In the genomic region with DNA sequence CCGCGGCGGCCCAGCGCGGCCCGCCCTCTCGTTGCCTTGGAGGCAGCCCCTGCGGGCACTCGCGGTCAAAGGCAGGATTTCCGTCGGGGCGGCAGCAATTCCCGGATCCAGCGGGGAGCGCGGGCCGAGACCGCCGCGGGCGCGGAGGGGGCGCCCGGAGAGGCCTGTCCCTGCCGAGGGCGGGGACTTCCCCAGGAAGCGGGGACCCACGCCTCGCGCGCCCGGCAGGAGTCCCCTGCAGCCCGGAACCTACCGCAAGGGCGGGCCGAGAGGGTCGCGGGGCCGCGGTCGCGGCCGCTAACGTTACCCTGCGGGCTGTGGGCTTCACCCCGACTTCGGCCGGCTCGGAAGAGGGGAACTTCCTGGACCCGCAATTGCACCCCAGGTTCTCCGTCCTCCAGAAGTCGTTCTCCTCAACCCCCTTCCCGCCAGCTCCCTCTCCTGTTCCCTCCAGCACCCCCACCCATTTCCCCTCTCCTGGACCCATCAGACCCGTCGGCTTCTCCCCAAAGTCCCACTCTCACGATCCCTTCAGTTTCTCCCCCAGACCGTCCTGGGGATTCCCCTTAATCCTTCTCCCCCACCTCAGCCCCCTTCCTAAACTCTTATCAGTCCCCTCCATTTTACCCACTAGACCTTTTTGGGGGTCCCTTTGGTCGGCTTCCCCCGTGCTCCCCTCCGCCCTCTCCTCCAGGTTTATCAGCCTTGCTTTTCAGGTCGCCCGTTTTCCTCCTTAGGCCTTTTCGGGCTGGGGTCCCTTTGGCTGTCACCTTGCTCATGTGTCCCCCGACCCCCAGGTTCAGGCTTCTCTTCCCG, we compare ENCODE assay signal across 8 cellular contexts. TPM values are rescaled to one million over a fixed set of nuclear protein-coding genes. Genes with fewer than 3 reads are reported as not detected.
DNase-seq lines count a peak whose midpoint lies in the region; ATAC-seq and TF ChIP-seq lines count a peak whose summit lies in the region.

No MANE protein-coding gene starts in this region.

- no peak for TF ChIP-seq POLR2A in transverse colon (IDR thresholded peaks at IDR 0.05)

- H3K27me3 ChIP-seq in ectodermal cell (ENCODE audit: control insufficient read depth, insufficient read depth, low read length, poor library complexity, severe bottlenecking) (peaks cover 37% of the 10 kb centered on the region), transverse colon (peaks cover 31% of the 10 kb centered on the region)

- no peaks in the 10 kb centered on the region for H3K9me3 ChIP-seq in ectodermal cell (ENCODE audit: control insufficient read depth, low read length)
- H3K9me3 ChIP-seq in mucosa of descending colon, result no peaks in the 10 kb centered on the region
- no peaks in the 10 kb centered on the region for H3K9me3 ChIP-seq in transverse colon

- 17 to 18% methylated on average over 66 of the region's 66 CpGs for WGBS in ectodermal cell, 2 experiments
- WGBS in transverse colon (ENCODE audit: low coverage in 1 of 2), 2 donors, result 8 to 40% methylated on average over 10 to 44 of the region's 66 CpGs

- TF ChIP-seq EP300 in transverse colon (IDR thresholded peaks at IDR 0.05; ENCODE audit: low read depth), result no peak

- peak; percentile 52 for ATAC-seq in mucosa of descending colon

- H3K4me1 ChIP-seq in ectodermal cell (ENCODE audit: control insufficient read depth, insufficient read depth, low read length) (no peaks in the 10 kb centered on the region), mucosa of descending colon (ENCODE audit: low read depth) (peaks cover 4% of the 10 kb centered on the region), transverse colon (peaks cover 0 to 31% (median 19%) of the 10 kb centered on the region in 4 donors)

- in situ Hi-C loops in transverse colon (cut with MboI; ENCODE audit: low pct_ligation_motif_present in 1 of 4, low pct_unique_long_range_greater_than_20kb in 1 of 4, low sequenced_read_pairs in 3 of 4), result no loop called here

- 0 out of 2 replicates have a peak, but pooled peaks have one; percentile 4 for TF ChIP-seq CTCF in GM12874 (IDR thresholded peaks at IDR 0.05; ENCODE audit: insufficient read depth, low read depth, low read length)
- no peak for TF ChIP-seq CTCF in mucosa of descending colon (IDR thresholded peaks at IDR 0.05)
- no peak for TF ChIP-seq CTCF in transverse colon (IDR thresholded peaks at IDR 0.05)

- H3K36me3 ChIP-seq in ectodermal cell (ENCODE audit: control insufficient read depth, insufficient read depth, low read length) (no peaks in the 10 kb centered on the region), mucosa of descending colon (ENCODE audit: low read depth) (no peaks in the 10 kb centered on the region), transverse colon (no peaks in the 10 kb centered on the region)

- H3K4me3 ChIP-seq in ectodermal cell (ENCODE audit: insufficient read depth, low read depth, low read length) (peak overlapping the region; percentile 33), mucosa of descending colon (no peak overlapping the region), transverse colon (peak overlapping the region; percentile 4 to 51 (median 30))

- intact Hi-C loops in mucosa of descending colon (cut with DNase I, micrococcal nuclease) (no loop called here), transverse colon (cut with DNase I; ENCODE audit: low total_unique reads) (no loop called here)

- H3K27ac ChIP-seq in ectodermal cell (ENCODE audit: insufficient read depth, low read depth, low read length, poor library complexity, severe bottlenecking) (no peak overlapping the region), transverse colon (peak overlapping the region; percentile 35 to 69 (median 60))

- DNase-seq in T-helper 2 cell (peak in 4 of 5 experiments; percentile 26 to 62 (median 50)), mucosa of descending colon (peak in 2 of 3 donors; percentile 60 to 76), transverse colon (peak; percentile 33), COLO829 (ENCODE audit: low spot score) (no peak), GF-D8 (lab: John Stamatoyannopoulos, UW) (no peak), NCI-H524 treated with DMSO at 0.1 percent for 48 hours (lab: John Stamatoyannopoulos, UW) (no peak)

RNA-seq across cellular contexts. Expression of a gene that starts 0.6 kb away (rescaled TPM):
- not detected for polyA plus RNA-seq in ectodermal cell (2013, experiment 1 of 4)
- polyA plus RNA-seq in ectodermal cell (2013, experiment 2 of 4), result not detected
- not detected for polyA plus RNA-seq in ectodermal cell (2013, experiment 3 of 4)
- polyA plus RNA-seq in ectodermal cell (2013, experiment 4 of 4), result not detected
- total RNA-seq in mucosa of descending colon (1 to 10 TPM; 2.3 to 5.7 (median 5.3) TPM), transverse colon (1 to 10 TPM; 2.2 to 8.8 (median 5.8) TPM)

RNA-seq across cellular contexts. Expression of a gene that starts 30.4 kb away (rescaled TPM):
- 90.4 TPM for polyA plus RNA-seq in ectodermal cell (2013, experiment 1 of 4)
- 114 TPM for polyA plus RNA-seq in ectodermal cell (2013, experiment 2 of 4)
- polyA plus RNA-seq in ectodermal cell (2013, experiment 3 of 4), result 75.5 TPM
- 88.7 TPM for polyA plus RNA-seq in ectodermal cell (2013, experiment 4 of 4)
- total RNA-seq in mucosa of descending colon (10 to 100 TPM; 13.7 to 58.6 (median 18.7) TPM), transverse colon (10 to 100 TPM; 11.7 to 34.4 (median 21.3) TPM)

RNA-seq across cellular contexts. Expression of a gene that starts 37.6 kb away (rescaled TPM):
- 43.7 TPM for polyA plus RNA-seq in ectodermal cell (2013, experiment 1 of 4)
- polyA plus RNA-seq in ectodermal cell (2013, experiment 2 of 4), result 27.6 TPM
- 35.9 TPM for polyA plus RNA-seq in ectodermal cell (2013, experiment 3 of 4)
- polyA plus RNA-seq in ectodermal cell (2013, experiment 4 of 4), result 36.1 TPM
- total RNA-seq in mucosa of descending colon, result 10 to 100 TPM in 2 of 3 donors, 1 to 10 TPM in 1; 8.3 to 51.4 (median 45.4) TPM
- total RNA-seq in transverse colon, result 10 to 100 TPM in 2 of 4 donors, 1 to 10 TPM in 2; 1.2 to 28.1 (median 14.2) TPM

Comparison
In these comparisons a context has a peak if more than half of its experiments do, and no peak if none do; other contexts are left out.
1. DNase-seq: peak in T-helper 2 cell (4 of 5), mucosa of descending colon (2 of 3) and transverse colon (single experiment); none in COLO829 (single experiment), GF-D8 (single experiment) and NCI-H524 treated with DMSO at 0.1 percent for 48 hours (single experiment).